12 cellular contexts compared by ENCODE assay signal in genomic region chr2:238162516-238163441, GRCh38. TPM values are rescaled to one million over a fixed set of nuclear protein-coding genes. Genes with fewer than 3 reads are reported as not detected.
DNase-seq lines count a peak whose midpoint lies in the region; ATAC-seq and TF ChIP-seq lines count a peak whose summit lies in the region.
"Had no signal": no experiment of that assay in that cellular context is flagged by ENCODE, and none has a peak within 500 bp of the region (broad histone marks: within the 10 kb centered on the region; RNA-seq: fewer than 3 reads in every experiment).

No MANE protein-coding gene starts in this region.

- peaks cover 11 to 14% of the 10 kb centered on the region in 2 experiments for H3K4me1 Mint-ChIP-seq in H9
- peaks cover 7 to 18% of the 10 kb centered on the region in 2 donors for H3K4me1 Mint-ChIP-seq in effector memory CD8-positive, alpha-beta T cell (ENCODE audit: low read depth in 2 of 2)

- no peaks in the 10 kb centered on the region for H3K4me1 ChIP-seq in H9 (ENCODE audit: insufficient read depth, low read length)

- H3K36me3 Mint-ChIP-seq in H9 (ENCODE audit: insufficient read depth in 1 of 3, low read depth in 3 of 3) = peaks cover 0 to 4% (median 0%) of the 10 kb centered on the region in 3 experiments; a peak in 2 of 7 replicates
- H3K36me3 Mint-ChIP-seq in effector memory CD8-positive, alpha-beta T cell (ENCODE audit: insufficient read depth) = peaks cover 16% of the 10 kb centered on the region
- H3K36me3 Mint-ChIP-seq: activated CD4-positive, alpha-beta memory T cell treated with anti-CD3 and anti-CD28 coated beads for 36 hours had no signal

- no peak overlapping the region for H2BK12ac ChIP-seq in H9 (ENCODE audit: insufficient read length, low read depth, low read length)

- H2BK15ac ChIP-seq in H9 (ENCODE audit: low read depth, low read length) = no peak overlapping the region

- H4K20me1 ChIP-seq in H9 (ENCODE audit: control insufficient read depth, insufficient read depth, insufficient read length) = no peaks in the 10 kb centered on the region
- no peaks in the 10 kb centered on the region for H4K20me1 ChIP-seq in neural cell (ENCODE audit: insufficient read depth)

- H3K4me2 ChIP-seq in H9 (ENCODE audit: insufficient read depth, insufficient read length, low read length) (peak overlapping the region; percentile 32), neural cell (ENCODE audit: low read length) (no peak overlapping the region)

- no peak overlapping the region for H3K14ac ChIP-seq in H9 (ENCODE audit: insufficient read depth, low read length)

- H3K79me1 ChIP-seq in H9 (ENCODE audit: insufficient read depth, low read depth, low read length, poor library complexity, severe bottlenecking) = no peaks in the 10 kb centered on the region

- no peak overlapping the region for H2AFZ ChIP-seq in H9 (ENCODE audit: low read length)
- no peak overlapping the region for H2AFZ ChIP-seq in neural cell (ENCODE audit: low read depth, low read length)

- no peak overlapping the region for H4K8ac ChIP-seq in H9 (replicated peaks; ENCODE audit: insufficient read length, low read depth, low read length)

- H3K27me3 Mint-ChIP-seq in H9 (ENCODE audit: low read depth) = peaks cover 64% of the 10 kb centered on the region
- H3K27me3 Mint-ChIP-seq in effector memory CD8-positive, alpha-beta T cell = peaks cover 25 to 46% of the 10 kb centered on the region in 2 donors

- no peak overlapping the region for H4K5ac ChIP-seq in H9 (ENCODE audit: insufficient read length, low read depth, low read length)

- no peaks in the 10 kb centered on the region for H3K36me3 ChIP-seq in neural cell (ENCODE audit: insufficient read depth, low read length)

- TF ChIP-seq CTCF in H9 (conservative IDR thresholded peaks at IDR 0.05) = no peak
- TF ChIP-seq CTCF in neural cell (IDR thresholded peaks at IDR 0.05; ENCODE audit: poor library complexity, severe bottlenecking) = no peak

- no peak overlapping the region for H3K23ac ChIP-seq in H9 (ENCODE audit: insufficient read length, low read depth, low read length)

- H3K27ac Mint-ChIP-seq in H9 = no peak overlapping the region
- H3K27ac Mint-ChIP-seq in effector memory CD8-positive, alpha-beta T cell = no peak overlapping the region
- H3K27ac Mint-ChIP-seq: activated CD4-positive, alpha-beta memory T cell treated with anti-CD3 and anti-CD28 coated beads for 36 hours; CD4-positive, alpha-beta T cell; T-helper 2 cell treated with Interferon-gamma antibody and Interleukin-4, amounts not matched to agents 5 μg/mL and 100 μg/mL, for 36 hours had no signal

- H3K18ac ChIP-seq in H9 (ENCODE audit: insufficient read length, low read depth, low read length) = no peak overlapping the region

- no peaks in the 10 kb centered on the region for H3K79me2 ChIP-seq in H9 (ENCODE audit: insufficient read depth, low read length)
- no peaks in the 10 kb centered on the region for H3K79me2 ChIP-seq in neural cell (replicated peaks; ENCODE audit: insufficient read depth, low read length)

- WGBS in H9 (ENCODE audit: extremely low coverage, insufficient read length, low lambda C conversion rate) = no CpG with 5 or more reads among the region's 21 CpGs

- H3K4ac ChIP-seq in H9 (ENCODE audit: low read depth, low read length) = no peak overlapping the region

- H2BK5ac ChIP-seq in H9 (ENCODE audit: insufficient read length, low read length) = no peak overlapping the region

- peaks cover 15% of the 10 kb centered on the region; the same call in 1 of the 2 replicates for H3K27me3 ChIP-seq in H9 (ENCODE audit: insufficient read depth, low read length)
- H3K27me3 ChIP-seq in neural cell (ENCODE audit: insufficient read depth, low read depth, low read length) = peaks cover 50% of the 10 kb centered on the region

- peaks cover 10% of the 10 kb centered on the region for H3K23me2 ChIP-seq in H9 (ENCODE audit: insufficient read length, low read depth, low read length, poor library complexity, severe bottlenecking)

- H3K27ac ChIP-seq in H9 (ENCODE audit: insufficient read length, low read depth, low read length) (no peak overlapping the region), neural cell (ENCODE audit: low read length) (no peak overlapping the region)

- TF ChIP-seq RAD21 in neural cell (conservative IDR thresholded peaks at IDR 0.05) = no peak

- H3K9me2 ChIP-seq in neural cell (ENCODE audit: insufficient read depth, low read length) = no peaks in the 10 kb centered on the region

- H3K56ac ChIP-seq in H9 (ENCODE audit: insufficient read length, low read depth, low read length) = no peak overlapping the region

- ATAC-seq in effector memory CD8-positive, alpha-beta T cell (replicated peaks) = no peak

- peak overlapping the region; percentile 47 for H3K4me3 ChIP-seq in neural cell (ENCODE audit: low read length)

- peaks cover 0 to 4% of the 10 kb centered on the region in 2 experiments; a peak in 1 of 5 replicates for H3K9me3 Mint-ChIP-seq in H9
- no peaks in the 10 kb centered on the region for H3K9me3 Mint-ChIP-seq in effector memory CD8-positive, alpha-beta T cell
- H3K9me3 Mint-ChIP-seq: activated CD4-positive, alpha-beta memory T cell treated with anti-CD3 and anti-CD28 coated beads for 36 hours; CD4-positive, alpha-beta T cell; central memory CD8-positive, alpha-beta T cell; T-helper 2 cell treated with Interferon-gamma antibody and Interleukin-4, amounts not matched to agents 5 μg/mL and 100 μg/mL, for 36 hours had no signal

- H2BK120ac ChIP-seq in H9 (ENCODE audit: low read depth, low read length, poor library complexity, severe bottlenecking) = no peak overlapping the region

- H3K4me3 Mint-ChIP-seq in H9 = peak overlapping the region; percentile 33 to 62; a peak in 3 of 5 replicates
- H3K4me3 Mint-ChIP-seq in effector memory CD8-positive, alpha-beta T cell = no peak overlapping the region
- H3K4me3 Mint-ChIP-seq: activated CD4-positive, alpha-beta memory T cell treated with anti-CD3 and anti-CD28 coated beads for 36 hours; CD4-positive, alpha-beta T cell; central memory CD8-positive, alpha-beta T cell; T-helper 2 cell treated with Interferon-gamma antibody and Interleukin-4, amounts not matched to agents 5 μg/mL and 100 μg/mL, for 36 hours had no signal

- no peaks in the 10 kb centered on the region for H3F3A ChIP-seq in neural cell (ENCODE audit: insufficient read depth, low read length, poor library complexity, severe bottlenecking)

- DNase-seq in EL (peak; percentile 32), H9 (no peak), ecto neural progenitor cell (ENCODE audit: low spot score) (peak; percentile 47), NCI-H187 (lab: John Stamatoyannopoulos, UW) (no peak), NCI-H2196 treated with DMSO at 0.1 percent for 48 hours (lab: John Stamatoyannopoulos, UW; ENCODE audit: unreplicated experiment) (no peak)
- DNase-seq in effector memory CD8-positive, alpha-beta T cell = no peak
- DNase-seq: activated CD4-positive, alpha-beta memory T cell treated with anti-CD3 and anti-CD28 coated beads for 36 hours; CD4-positive, alpha-beta T cell had no signal

- no peak overlapping the region for H2AK5ac ChIP-seq in H9 (ENCODE audit: insufficient read length, low read length)

- no peaks in the 10 kb centered on the region for H3K9me3 ChIP-seq in H9 (ENCODE audit: control insufficient read depth, low read depth, low read length)
- H3K9me3 ChIP-seq in neural cell (ENCODE audit: low read length) = no peaks in the 10 kb centered on the region

- no peak for TF ChIP-seq EP300 in neural cell (conservative IDR thresholded peaks at IDR 0.05; ENCODE audit: poor library complexity, severe bottlenecking)

- H4K91ac ChIP-seq in H9 (ENCODE audit: insufficient read length, low read depth, low read length) = no peak overlapping the region

- H3T11ph ChIP-seq in H9 (ENCODE audit: low read length) = no peak overlapping the region

- H3K9ac ChIP-seq in H9 (ENCODE audit: extremely low read depth, insufficient read length, low read length) = no peak overlapping the region
- no peak overlapping the region for H3K9ac ChIP-seq in neural cell (ENCODE audit: low read length)

- H2BK20ac ChIP-seq in H9 (ENCODE audit: low read depth, low read length, poor library complexity, severe bottlenecking) = no peak overlapping the region

TF ChIP-seq in neural cell, 6 proteins besides CTCF, POLR2A, EP300 and RAD21 (continues in another document):
- TF ChIP-seq REST (IDR thresholded peaks at IDR 0.05; ENCODE audit: borderline replicate concordance) (no peak), SMC3 (conservative IDR thresholded peaks at IDR 0.05; ENCODE audit: poor library complexity) (no peak), MXI1 (conservative IDR thresholded peaks at IDR 0.05; ENCODE audit: poor library complexity, severe bottlenecking) (no peak), TAF1 (IDR thresholded peaks at IDR 0.05; ENCODE audit: low read depth) (no peak), POLR2AphosphoS5 (IDR thresholded peaks at IDR 0.05) (no peak)

RNA-seq across cellular contexts. Expression of gene ERFE, which starts 4.0 kb away (rescaled TPM):
- total RNA-seq in H9 (2021) = 2.0 and 2.1 TPM in 2 replicates
- 0.32 TPM in 1 of 2 replicates, not detected in the other for polyA plus RNA-seq in neural cell
- polyA minus RNA-seq in neural cell = not detected in 2 replicates
- total RNA-seq: activated CD4-positive, alpha-beta memory T cell treated with anti-CD3 and anti-CD28 coated beads for 36 hours; CD4-positive, alpha-beta T cell had no signal

RNA-seq across cellular contexts. Expression of gene KLHL30, which starts 24.3 kb away (rescaled TPM):
- total RNA-seq in H9 (2021) = not detected in 2 replicates
- not detected in 2 replicates for polyA plus RNA-seq in neural cell
- polyA minus RNA-seq in neural cell = 0.12 TPM in 1 of 2 replicates, not detected in the other
- total RNA-seq: activated CD4-positive, alpha-beta memory T cell treated with anti-CD3 and anti-CD28 coated beads for 36 hours; CD4-positive, alpha-beta T cell; RPMI7951 had no signal

RNA-seq across cellular contexts. Expression of gene ILKAP, which starts 40.7 kb away (rescaled TPM):
- total RNA-seq in H9 (2021) = 40.3 and 41.5 TPM in 2 replicates
- 78.5 and 82.6 TPM in 2 replicates for polyA plus RNA-seq in neural cell
- 35.8 and 38.2 TPM in 2 replicates for polyA minus RNA-seq in neural cell

Comparison
In these comparisons a context has a peak if more than half of its experiments do, and no peak if none do; other contexts are left out.
1. DNase-seq: peak in EL (single experiment) and ecto neural progenitor cell (single experiment); none in H9 (single experiment), NCI-H187 (0 of 2), NCI-H2196 treated with DMSO at 0.1 percent for 48 hours (single experiment) and effector memory CD8-positive, alpha-beta T cell (0 of 3).
2. H3K4me3 Mint-ChIP-seq: peak in H9 (2 of 2); none in effector memory CD8-positive, alpha-beta T cell (0 of 2).